ENCODE assay signal across 9 cellular contexts in genomic region chr2:39216495-39217191, GRCh38. TPM values are rescaled to one million over a fixed set of nuclear protein-coding genes. Genes with fewer than 3 reads are reported as not detected.
DNase-seq lines count a peak whose midpoint lies in the region; ATAC-seq, FAIRE-seq and TF ChIP-seq lines count a peak whose summit lies in the region.
"Had no signal": no experiment of that assay in that cellular context is flagged by ENCODE, and none has a peak within 500 bp of the region (broad histone marks: within the 10 kb centered on the region; RNA-seq: fewer than 3 reads in every experiment).

No MANE protein-coding gene starts in this region.

- no peaks in the 10 kb centered on the region for H3K27me3 ChIP-seq in CD4-positive, alpha-beta memory T cell (ENCODE audit: insufficient read depth, low read length)
- no peaks in the 10 kb centered on the region for H3K27me3 ChIP-seq in ascending aorta

- POLR2A ChIA-PET in CD4-positive, alpha-beta memory T cell (lab: Charles Lee; ENCODE audit: partially characterized antibody), result interaction anchor here (0.6 to 6.1 kb wide), 21 partner anchors 9 to 158 kb away, joined by 3 to 185 read pairs (median 5); partner anchors contain the start of gene SOS1

- no peaks in the 10 kb centered on the region for H3K36me3 ChIP-seq in CD4-positive, alpha-beta memory T cell (ENCODE audit: insufficient read depth, low read length)
- H3K36me3 ChIP-seq in ascending aorta, result no peaks in the 10 kb centered on the region

- CTCF ChIA-PET in CD4-positive, alpha-beta memory T cell (lab: Charles Lee; ENCODE audit: partially characterized antibody), result interaction anchor here (1.0 to 5.9 kb wide), 7 partner anchors 12 to 269 kb away, joined by 3 to 52 read pairs (median 3); partner anchors contain the start of gene SOS1

- peak overlapping the region in 1 of 2 donors; percentile 25 for H3K4me3 ChIP-seq in CD4-positive, alpha-beta memory T cell (ENCODE audit: low read length in 2 of 2)
- no peak overlapping the region for H3K4me3 ChIP-seq in ascending aorta

- peaks cover 38 to 60% (median 52%) of the 10 kb centered on the region in 4 donors for H3K4me1 Mint-ChIP-seq in CD4-positive, alpha-beta memory T cell
- peaks cover 81% of the 10 kb centered on the region for H3K4me1 Mint-ChIP-seq in activated T-cell treated with anti-CD3 and anti-CD28 coated beads, Interleukin-2, amount 50 U/mL, for 72 hours (ENCODE audit: low read depth)

- H3K9me3 Mint-ChIP-seq in CD4-positive, alpha-beta memory T cell, result no peaks in the 10 kb centered on the region
- peaks cover 0 to under 1% of the 10 kb centered on the region in 2 donors for H3K9me3 Mint-ChIP-seq in activated T-cell treated with anti-CD3 and anti-CD28 coated beads, Interleukin-2, amount 50 U/mL, for 72 hours

- H3K27me3 Mint-ChIP-seq in CD4-positive, alpha-beta memory T cell, result no peaks in the 10 kb centered on the region
- H3K27me3 Mint-ChIP-seq in activated T-cell treated with anti-CD3 and anti-CD28 coated beads, Interleukin-2, amount 50 U/mL, for 72 hours (ENCODE audit: low read depth), result no peaks in the 10 kb centered on the region

- DNase-seq in CD4-positive, alpha-beta memory T cell, result peak; percentile 87 to 92 (median 89)
- DNase-seq in SKM-1 treated with dmso at 0.1 percent for 144 hours (lab: John Stamatoyannopoulos, UW; ENCODE audit: unreplicated experiment) (peak; percentile 44), ascending aorta (ENCODE audit: low spot score in 2 of 2) (no peak), HTR-8/SVneo (ENCODE audit: insufficient read length, low spot score) (no peak)
- DNase-seq in activated T-cell treated with anti-CD3 and anti-CD28 coated beads, Interleukin-2, amount 50 U/mL, for 72 hours, result peak; percentile 79 to 85
- DNase-seq in stimulated activated CD4-positive, alpha-beta T cell treated with anti-CD3 and anti-CD28 coated beads, Interleukin-12 subunit alpha, Interleukin-12 subunit beta, amount 100 ng/mL, for 48 hours (ENCODE audit: low read depth in 2 of 3, low spot score in 1 of 3), result peak; percentile 34 to 61 (median 37)

- TF ChIP-seq CTCF in ascending aorta (IDR thresholded peaks at IDR 0.05), result no peak

- FAIRE-seq in HTR-8/SVneo (lab: Jason Lieb, UNC), result no peak

- H3K4me1 ChIP-seq in CD4-positive, alpha-beta memory T cell (ENCODE audit: insufficient read depth, low read length), result peaks cover 58% of the 10 kb centered on the region
- H3K4me1 ChIP-seq in ascending aorta, result no peaks in the 10 kb centered on the region

- H3K4me3 Mint-ChIP-seq in CD4-positive, alpha-beta memory T cell, result peak overlapping the region; percentile 36 to 72 (median 63)
- peak overlapping the region; percentile 51 to 77 for H3K4me3 Mint-ChIP-seq in activated T-cell treated with anti-CD3 and anti-CD28 coated beads, Interleukin-2, amount 50 U/mL, for 72 hours

- H3K27ac ChIP-seq in CD4-positive, alpha-beta memory T cell (ENCODE audit: low read depth, low read length), result peak overlapping the region; percentile 65
- no peak overlapping the region for H3K27ac ChIP-seq in ascending aorta

- no peaks in the 10 kb centered on the region for H3K36me3 Mint-ChIP-seq in CD4-positive, alpha-beta memory T cell
- H3K36me3 Mint-ChIP-seq in activated T-cell treated with anti-CD3 and anti-CD28 coated beads, Interleukin-2, amount 50 U/mL, for 72 hours (ENCODE audit: insufficient read depth in 2 of 2), result peaks cover 0 to 8% of the 10 kb centered on the region in 2 donors

- peak overlapping the region; percentile 63 to 96 (median 91) for H3K27ac Mint-ChIP-seq in CD4-positive, alpha-beta memory T cell
- H3K27ac Mint-ChIP-seq in activated T-cell treated with anti-CD3 and anti-CD28 coated beads, Interleukin-2, amount 50 U/mL, for 72 hours, result peak overlapping the region; percentile 55

- ATAC-seq in activated T-cell treated with anti-CD3 and anti-CD28 coated beads, Interleukin-2, amount 50 U/mL, for 72 hours (replicated peaks in 1 of 2), result peak; percentile 79 to 84
- ATAC-seq in HG02884 (IDR thresholded peaks at IDR 0.05; ENCODE audit: unreplicated experiment), result no peak
- no peak for ATAC-seq in GM18520 (IDR thresholded peaks at IDR 0.05; ENCODE audit: unreplicated experiment)

- intact Hi-C loops in CD4-positive, alpha-beta memory T cell (cut with micrococcal nuclease), result loop anchor here (1.0 kb wide), 3 partner anchors 12 to 92 kb away; no protein-coding TSS in a partner anchor
- intact Hi-C loops in ascending aorta (cut with DNase I), result loop anchor here (5.0 kb wide), 1 partner anchor 34 kb away; no protein-coding TSS in a partner anchor

- no peaks in the 10 kb centered on the region for H3K9me3 ChIP-seq in CD4-positive, alpha-beta memory T cell (ENCODE audit: control insufficient read depth in 1 of 2, low read length in 2 of 2)
- no peaks in the 10 kb centered on the region for H3K9me3 ChIP-seq in ascending aorta

RNA-seq across cellular contexts. Expression of gene CDKL4, which starts 27.1 kb away (rescaled TPM):
- total RNA-seq in CD4-positive, alpha-beta memory T cell, result under 1 TPM in 1 of 2 experiments, not detected in 1; 0.38 TPM
- not detected for polyA plus RNA-seq in CD4-positive, alpha-beta memory T cell
- under 1 TPM in 1 of 2 donors, not detected in 1; 0.30 TPM for total RNA-seq in activated T-cell treated with anti-CD3 and anti-CD28 coated beads, Interleukin-2, amount 50 U/mL, for 72 hours
- total RNA-seq in ascending aorta, result 2.0 TPM
- total RNA-seq: M059J had no signal

Comparison
In these comparisons a context has a peak if more than half of its experiments do, and no peak if none do; other contexts are left out.
1. DNase-seq: peak in CD4-positive, alpha-beta memory T cell (5 of 5), SKM-1 treated with dmso at 0.1 percent for 144 hours (single experiment), activated T-cell treated with anti-CD3 and anti-CD28 coated beads, Interleukin-2, amount 50 U/mL, for 72 hours (2 of 2) and stimulated activated CD4-positive, alpha-beta T cell treated with anti-CD3 and anti-CD28 coated beads, Interleukin-12 subunit alpha, Interleukin-12 subunit beta, amount 100 ng/mL, for 48 hours (3 of 3); none in ascending aorta (0 of 2) and HTR-8/SVneo (single experiment).
2. ATAC-seq: peak in activated T-cell treated with anti-CD3 and anti-CD28 coated beads, Interleukin-2, amount 50 U/mL, for 72 hours (2 of 2); none in HG02884 (single experiment) and GM18520 (single experiment).